ENCODE assay signal across 1 cellular context in genomic region chr2:74454654-74455511, GRCh38.
A peak's percentile ranks its signal among the peaks of the same experiment; 100 is the strongest.
TF ChIP-seq lines count a peak whose summit lies in the region.

Gene INO80B (plus strand): TSS chr2:74455087. CDS start chr2:74455117, 30 bp downstream.

TF ChIP-seq in HepG2, 621 proteins besides CTCF, POLR2A, EP300 and RAD21 (continued from another document and continues in another):
- TF ChIP-seq ZNF646 (CRISPR knock-in tag; IDR thresholded peaks at IDR 0.05) (no peak), MYC (CRISPR knock-in tag; IDR thresholded peaks at IDR 0.05; ENCODE audit: borderline replicate concordance) (peak; percentile 87; the same call in 1 of the 2 replicates), SYNCRIP (IDR thresholded peaks at IDR 0.05; ENCODE audit: insufficient read depth, low read depth, low read length) (no peak), ZNF44 (CRISPR knock-in tag; IDR thresholded peaks at IDR 0.05) (no peak; the same call in 1 of the 2 replicates), IKZF1 (IDR thresholded peaks at IDR 0.05) (no peak), ZNF24 (IDR thresholded peaks at IDR 0.05) (peak; percentile 80; the same call in 1 of the 2 replicates), ZNF792 (CRISPR knock-in tag; IDR thresholded peaks at IDR 0.05) (peak; percentile 95; the same call in 1 of the 2 replicates), KLF11 (CRISPR knock-in tag; IDR thresholded peaks at IDR 0.05) (peak; percentile 86), MTF1 (CRISPR knock-in tag; IDR thresholded peaks at IDR 0.05) (no peak), PRMT3 (CRISPR knock-in tag; IDR thresholded peaks at IDR 0.05; ENCODE audit: borderline replicate concordance, low read depth) (no peak), ZBTB4 (CRISPR knock-in tag; IDR thresholded peaks at IDR 0.05; ENCODE audit: borderline replicate concordance) (peak; percentile 93; the same call in 1 of the 2 replicates), ZNF34 (CRISPR knock-in tag; IDR thresholded peaks at IDR 0.05; ENCODE audit: borderline replicate concordance) (peak; percentile 90; the same call in 1 of the 2 replicates), HDAC6 (IDR thresholded peaks at IDR 0.05; ENCODE audit: low read depth, low read length) (no peak), ZNF878 (CRISPR knock-in tag; IDR thresholded peaks at IDR 0.05) (peak; percentile 2; the same call in 1 of the 2 replicates), ATRX (CRISPR knock-in tag; IDR thresholded peaks at IDR 0.05; ENCODE audit: borderline replicate concordance) (no peak; the same call in 1 of the 2 replicates), MAFF (IDR thresholded peaks at IDR 0.05; ENCODE audit: low read depth, low read length) (peak; percentile 81), ZNF746 (CRISPR knock-in tag; IDR thresholded peaks at IDR 0.05) (no peak), ZC3H13 (CRISPR knock-in tag; IDR thresholded peaks at IDR 0.05) (peak; percentile 66; the same call in 1 of the 2 replicates), GATA4 (IDR thresholded peaks at IDR 0.05; ENCODE audit: borderline replicate concordance, low read depth) (no peak; the same call in 1 of the 2 replicates), ELF4 (CRISPR knock-in tag; IDR thresholded peaks at IDR 0.05; ENCODE audit: borderline replicate concordance) (peak; percentile 96), HOMEZ (CRISPR knock-in tag; IDR thresholded peaks at IDR 0.05; ENCODE audit: low read depth) (peak; percentile 73), ZNF460 (CRISPR knock-in tag; IDR thresholded peaks at IDR 0.05; ENCODE audit: borderline replicate concordance) (peak; percentile 45; the same call in 1 of the 2 replicates), CBX5 (CRISPR knock-in tag; IDR thresholded peaks at IDR 0.05; ENCODE audit: borderline replicate concordance) (peak; percentile 99), NR2F6 (IDR thresholded peaks at IDR 0.05) (no peak), NR2F6 (CRISPR knock-in tag; IDR thresholded peaks at IDR 0.05) (peak; percentile 78), ZNF326 (CRISPR knock-in tag; IDR thresholded peaks at IDR 0.05; ENCODE audit: borderline replicate concordance) (no peak), POLR2G (IDR thresholded peaks at IDR 0.05; ENCODE audit: low read depth, low read length) (peak; percentile 76), POGZ (CRISPR knock-in tag; IDR thresholded peaks at IDR 0.05) (peak; percentile 98), GPBP1L1 (CRISPR knock-in tag; IDR thresholded peaks at IDR 0.05) (no peak)
- TF ChIP-seq, protein P1, sequence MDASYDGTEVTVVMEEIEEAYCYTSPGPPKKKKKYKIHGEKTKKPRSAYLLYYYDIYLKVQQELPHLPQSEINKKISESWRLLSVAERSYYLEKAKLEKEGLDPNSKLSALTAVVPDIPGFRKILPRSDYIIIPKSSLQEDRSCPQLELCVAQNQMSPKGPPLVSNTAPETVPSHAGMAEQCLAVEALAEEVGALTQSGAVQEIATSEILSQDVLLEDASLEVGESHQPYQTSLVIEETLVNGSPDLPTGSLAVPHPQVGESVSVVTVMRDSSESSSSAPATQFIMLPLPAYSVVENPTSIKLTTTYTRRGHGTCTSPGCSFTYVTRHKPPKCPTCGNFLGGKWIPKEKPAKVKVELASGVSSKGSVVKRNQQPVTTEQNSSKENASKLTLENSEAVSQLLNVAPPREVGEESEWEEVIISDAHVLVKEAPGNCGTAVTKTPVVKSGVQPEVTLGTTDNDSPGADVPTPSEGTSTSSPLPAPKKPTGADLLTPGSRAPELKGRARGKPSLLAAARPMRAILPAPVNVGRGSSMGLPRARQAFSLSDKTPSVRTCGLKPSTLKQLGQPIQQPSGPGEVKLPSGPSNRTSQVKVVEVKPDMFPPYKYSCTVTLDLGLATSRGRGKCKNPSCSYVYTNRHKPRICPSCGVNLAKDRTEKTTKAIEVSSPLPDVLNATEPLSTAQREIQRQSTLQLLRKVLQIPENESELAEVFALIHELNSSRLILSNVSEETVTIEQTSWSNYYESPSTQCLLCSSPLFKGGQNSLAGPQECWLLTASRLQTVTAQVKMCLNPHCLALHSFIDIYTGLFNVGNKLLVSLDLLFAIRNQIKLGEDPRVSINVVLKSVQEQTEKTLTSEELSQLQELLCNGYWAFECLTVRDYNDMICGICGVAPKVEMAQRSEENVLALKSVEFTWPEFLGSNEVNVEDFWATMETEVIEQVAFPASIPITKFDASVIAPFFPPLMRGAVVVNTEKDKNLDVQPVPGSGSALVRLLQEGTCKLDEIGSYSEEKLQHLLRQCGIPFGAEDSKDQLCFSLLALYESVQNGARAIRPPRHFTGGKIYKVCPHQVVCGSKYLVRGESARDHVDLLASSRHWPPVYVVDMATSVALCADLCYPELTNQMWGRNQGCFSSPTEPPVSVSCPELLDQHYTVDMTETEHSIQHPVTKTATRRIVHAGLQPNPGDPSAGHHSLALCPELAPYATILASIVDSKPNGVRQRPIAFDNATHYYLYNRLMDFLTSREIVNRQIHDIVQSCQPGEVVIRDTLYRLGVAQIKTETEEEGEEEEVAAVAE (CRISPR knock-in tag; IDR thresholded peaks at IDR 0.05; ENCODE audit: borderline replicate concordance) = peak; percentile 98
- TF ChIP-seq, protein P2, sequence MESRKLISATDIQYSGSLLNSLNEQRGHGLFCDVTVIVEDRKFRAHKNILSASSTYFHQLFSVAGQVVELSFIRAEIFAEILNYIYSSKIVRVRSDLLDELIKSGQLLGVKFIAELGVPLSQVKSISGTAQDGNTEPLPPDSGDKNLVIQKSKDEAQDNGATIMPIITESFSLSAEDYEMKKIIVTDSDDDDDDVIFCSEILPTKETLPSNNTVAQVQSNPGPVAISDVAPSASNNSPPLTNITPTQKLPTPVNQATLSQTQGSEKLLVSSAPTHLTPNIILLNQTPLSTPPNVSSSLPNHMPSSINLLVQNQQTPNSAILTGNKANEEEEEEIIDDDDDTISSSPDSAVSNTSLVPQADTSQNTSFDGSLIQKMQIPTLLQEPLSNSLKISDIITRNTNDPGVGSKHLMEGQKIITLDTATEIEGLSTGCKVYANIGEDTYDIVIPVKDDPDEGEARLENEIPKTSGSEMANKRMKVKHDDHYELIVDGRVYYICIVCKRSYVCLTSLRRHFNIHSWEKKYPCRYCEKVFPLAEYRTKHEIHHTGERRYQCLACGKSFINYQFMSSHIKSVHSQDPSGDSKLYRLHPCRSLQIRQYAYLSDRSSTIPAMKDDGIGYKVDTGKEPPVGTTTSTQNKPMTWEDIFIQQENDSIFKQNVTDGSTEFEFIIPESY (CRISPR knock-in tag; IDR thresholded peaks at IDR 0.05) = peak; percentile 82
- TF ChIP-seq, protein P3, sequence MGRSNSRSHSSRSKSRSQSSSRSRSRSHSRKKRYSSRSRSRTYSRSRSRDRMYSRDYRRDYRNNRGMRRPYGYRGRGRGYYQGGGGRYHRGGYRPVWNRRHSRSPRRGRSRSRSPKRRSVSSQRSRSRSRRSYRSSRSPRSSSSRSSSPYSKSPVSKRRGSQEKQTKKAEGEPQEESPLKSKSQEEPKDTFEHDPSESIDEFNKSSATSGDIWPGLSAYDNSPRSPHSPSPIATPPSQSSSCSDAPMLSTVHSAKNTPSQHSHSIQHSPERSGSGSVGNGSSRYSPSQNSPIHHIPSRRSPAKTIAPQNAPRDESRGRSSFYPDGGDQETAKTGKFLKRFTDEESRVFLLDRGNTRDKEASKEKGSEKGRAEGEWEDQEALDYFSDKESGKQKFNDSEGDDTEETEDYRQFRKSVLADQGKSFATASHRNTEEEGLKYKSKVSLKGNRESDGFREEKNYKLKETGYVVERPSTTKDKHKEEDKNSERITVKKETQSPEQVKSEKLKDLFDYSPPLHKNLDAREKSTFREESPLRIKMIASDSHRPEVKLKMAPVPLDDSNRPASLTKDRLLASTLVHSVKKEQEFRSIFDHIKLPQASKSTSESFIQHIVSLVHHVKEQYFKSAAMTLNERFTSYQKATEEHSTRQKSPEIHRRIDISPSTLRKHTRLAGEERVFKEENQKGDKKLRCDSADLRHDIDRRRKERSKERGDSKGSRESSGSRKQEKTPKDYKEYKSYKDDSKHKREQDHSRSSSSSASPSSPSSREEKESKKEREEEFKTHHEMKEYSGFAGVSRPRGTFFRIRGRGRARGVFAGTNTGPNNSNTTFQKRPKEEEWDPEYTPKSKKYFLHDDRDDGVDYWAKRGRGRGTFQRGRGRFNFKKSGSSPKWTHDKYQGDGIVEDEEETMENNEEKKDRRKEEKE (IDR thresholded peaks at IDR 0.05) = no peak
